In the genomic region with DNA sequence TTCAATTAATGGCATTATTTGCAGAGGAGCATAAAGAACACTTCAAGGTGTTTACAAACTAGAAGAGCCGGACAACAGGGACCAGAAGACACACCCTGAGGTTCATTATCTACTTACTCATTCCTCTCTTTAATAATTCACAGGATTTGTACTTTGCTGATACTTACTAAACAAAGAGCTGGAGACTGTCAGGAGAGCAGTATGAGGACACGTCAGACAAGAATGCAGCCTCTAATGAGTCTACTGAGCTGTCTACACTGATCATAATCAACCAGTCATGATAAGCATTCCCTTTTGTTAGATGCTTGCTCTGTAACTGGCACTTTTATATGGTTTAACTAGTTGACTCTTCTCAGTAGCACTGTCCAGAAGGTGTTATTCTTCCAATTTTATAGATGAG, we compare ENCODE assay signal across 16 cellular contexts.
"Had no signal": no experiment of that assay in that cellular context is flagged by ENCODE, and none has a peak within 500 bp of the region (broad histone marks: within the 10 kb centered on the region; RNA-seq: fewer than 3 reads in every experiment).

No MANE protein-coding gene starts in this region.

- DNase-seq: activated CD4-positive, alpha-beta T cell treated with anti-CD3 and anti-CD28 coated beads, Interleukin-2, amount 10 ng/mL, durations not matched to agents 7 days and 5 days; activated CD8-positive, alpha-beta memory T cell treated with anti-CD3 and anti-CD28 coated beads, Interleukin-2, amount 50 U/mL, for 48 hours; activated gamma-delta T cell treated with Interleukin-2 at 50 U/mL for 16 hours; activated T-cell treated with anti-CD3 and anti-CD28 coated beads, Interleukin-2, amount 50 U/mL, for 72 hours; amniotic stem cell; dermis blood vessel endothelial cell; erythroblast; left lung; natural killer cell; occipital lobe; right lobe of liver; spleen; stimulated activated naive CD8-positive, alpha-beta T cell treated with anti-CD3 and anti-CD28 coated beads, Interleukin-15, amount 100 ng/mL, for 72 hours; testis had no signal

- H3K36me3 ChIP-seq: left lung, right lobe of liver, spleen had no signal

- H3K27me3 ChIP-seq: left lung, right lobe of liver, spleen, testis had no signal

- H3K4me3 Mint-ChIP-seq: activated CD4-positive, alpha-beta T cell treated with anti-CD3 and anti-CD28 coated beads, Interleukin-2, amount 10 ng/mL, durations not matched to agents 7 days and 5 days; activated naive CD8-positive, alpha-beta T cell; activated T-cell treated with anti-CD3 and anti-CD28 coated beads, Interleukin-2, amount 50 U/mL, for 72 hours; brain; natural killer cell; stimulated activated naive CD8-positive, alpha-beta T cell treated with anti-CD3 and anti-CD28 coated beads, Interleukin-15, amount 100 ng/mL, for 72 hours had no signal

- H3K27me3 Mint-ChIP-seq: activated CD4-positive, alpha-beta T cell treated with anti-CD3 and anti-CD28 coated beads, Interleukin-2, amount 10 ng/mL, durations not matched to agents 7 days and 5 days; activated naive CD8-positive, alpha-beta T cell; brain; stimulated activated naive CD8-positive, alpha-beta T cell treated with anti-CD3 and anti-CD28 coated beads, Interleukin-15, amount 100 ng/mL, for 72 hours had no signal

- H3K36me3 Mint-ChIP-seq: activated naive CD8-positive, alpha-beta T cell; brain; natural killer cell had no signal

- H3K27ac Mint-ChIP-seq: activated CD4-positive, alpha-beta T cell treated with anti-CD3 and anti-CD28 coated beads, Interleukin-2, amount 10 ng/mL, durations not matched to agents 7 days and 5 days; activated naive CD8-positive, alpha-beta T cell; activated T-cell treated with anti-CD3 and anti-CD28 coated beads, Interleukin-2, amount 50 U/mL, for 72 hours; brain; natural killer cell; stimulated activated naive CD8-positive, alpha-beta T cell treated with anti-CD3 and anti-CD28 coated beads, Interleukin-15, amount 100 ng/mL, for 72 hours had no signal

- H3K9me3 ChIP-seq: right lobe of liver, testis had no signal

- H3K27ac ChIP-seq: left lung, right lobe of liver, spleen, testis had no signal

- H3K4me1 Mint-ChIP-seq: activated CD4-positive, alpha-beta T cell treated with anti-CD3 and anti-CD28 coated beads, Interleukin-2, amount 10 ng/mL, durations not matched to agents 7 days and 5 days; natural killer cell; stimulated activated naive CD8-positive, alpha-beta T cell treated with anti-CD3 and anti-CD28 coated beads, Interleukin-15, amount 100 ng/mL, for 72 hours had no signal

- H3K4me1 ChIP-seq: left lung, right lobe of liver, spleen, testis had no signal

- H3K4me3 ChIP-seq: left lung, right lobe of liver, spleen, testis had no signal
